10 cellular contexts compared by ENCODE assay signal in genomic region chr12:96033549-96034389, GRCh38. TPM values are rescaled to one million over a fixed set of nuclear protein-coding genes. Genes with fewer than 3 reads are reported as not detected.
DNase-seq lines count a peak whose midpoint lies in the region; ATAC-seq and TF ChIP-seq lines count a peak whose summit lies in the region.
"Had no signal": no experiment of that assay in that cellular context is flagged by ENCODE, and none has a peak within 500 bp of the region (broad histone marks: within the 10 kb centered on the region; RNA-seq: fewer than 3 reads in every experiment).

No MANE protein-coding gene starts in this region.

- H3K27ac ChIP-seq in CD4-positive, CD25-positive, alpha-beta regulatory T cell (ENCODE audit: insufficient read depth, low read length, poor library complexity, severe bottlenecking): no peak overlapping the region
- no peak overlapping the region for H3K27ac ChIP-seq in endodermal cell (ENCODE audit: low read depth, low read length)

- H3K27ac Mint-ChIP-seq in CD4-positive, CD25-positive, alpha-beta regulatory T cell: no peak overlapping the region
- no peak overlapping the region for H3K27ac Mint-ChIP-seq in endodermal cell
- H3K27ac Mint-ChIP-seq: activated CD4-positive, alpha-beta T cell treated with anti-CD3 and anti-CD28 coated beads, Interleukin-2, amount 10 ng/mL, durations not matched to agents 24 days and 14 days had no signal

- no peak for DNase-seq in CD4-positive, CD25-positive, alpha-beta regulatory T cell
- DNase-seq in NT2/D1 (ENCODE audit: low read depth, low spot score) (no peak), endodermal cell (no peak), HCEC 1CT (no peak), HuH-7 (ENCODE audit: low spot score) (no peak), amniotic stem cell (lab: John Stamatoyannopoulos, UW) (no peak)
- DNase-seq in effector CD4-positive, alpha-beta T cell: no peak

- no peak overlapping the region for H3K4me3 Mint-ChIP-seq in CD4-positive, CD25-positive, alpha-beta regulatory T cell
- no peak overlapping the region for H3K4me3 Mint-ChIP-seq in endodermal cell
- H3K4me3 Mint-ChIP-seq: activated CD4-positive, alpha-beta T cell treated with anti-CD3 and anti-CD28 coated beads, Interleukin-2, amount 10 ng/mL, durations not matched to agents 24 days and 14 days had no signal

- peak overlapping the region; percentile 99 for H3K4me3 ChIP-seq in CD4-positive, CD25-positive, alpha-beta regulatory T cell (ENCODE audit: low read depth, low read length)
- H3K4me3 ChIP-seq in NT2/D1 (ENCODE audit: insufficient read length, low read depth): peak overlapping the region; percentile 99
- H3K4me3 ChIP-seq in endodermal cell (ENCODE audit: low read length): peak overlapping the region; percentile 97
- H3K4me3 ChIP-seq in neuron (ENCODE audit: low read length): peak overlapping the region; percentile 92

- peak overlapping the region; percentile 78 for H2AFZ ChIP-seq in neuron (ENCODE audit: low read depth, low read length)

- peaks cover 15% of the 10 kb centered on the region for H3K36me3 Mint-ChIP-seq in CD4-positive, CD25-positive, alpha-beta regulatory T cell
- no peaks in the 10 kb centered on the region for H3K36me3 Mint-ChIP-seq in endodermal cell (ENCODE audit: low read depth)

- no peaks in the 10 kb centered on the region for H3K27me3 ChIP-seq in CD4-positive, CD25-positive, alpha-beta regulatory T cell (ENCODE audit: control insufficient read depth, insufficient read depth, low read length)
- H3K27me3 ChIP-seq in NT2/D1 (ENCODE audit: insufficient read depth, insufficient read length) (no peaks in the 10 kb centered on the region), endodermal cell (ENCODE audit: control insufficient read depth, insufficient read depth, low read length, poor library complexity, severe bottlenecking) (no peaks in the 10 kb centered on the region), neuron (ENCODE audit: insufficient read depth, low read length) (no peaks in the 10 kb centered on the region)

- peaks cover 30% of the 10 kb centered on the region for H3K4me1 ChIP-seq in CD4-positive, CD25-positive, alpha-beta regulatory T cell (ENCODE audit: control insufficient read depth, insufficient read depth, low read length, poor library complexity, severe bottlenecking)
- H3K4me1 ChIP-seq in NT2/D1 (ENCODE audit: insufficient read depth, insufficient read length) (no peaks in the 10 kb centered on the region), endodermal cell (ENCODE audit: control insufficient read depth, insufficient read depth, low read length) (no peaks in the 10 kb centered on the region), neuron (ENCODE audit: insufficient read depth, low read length) (peaks cover 3% of the 10 kb centered on the region)

- WGBS in endodermal cell (ENCODE audit: insufficient coverage in 1 of 2, insufficient read length in 1 of 2), 2 experiments: 81 to 93% methylated on average over 2 to 6 of the region's 7 CpGs

- no peaks in the 10 kb centered on the region for H3K9me3 Mint-ChIP-seq in CD4-positive, CD25-positive, alpha-beta regulatory T cell
- no peaks in the 10 kb centered on the region for H3K9me3 Mint-ChIP-seq in endodermal cell
- H3K9me3 Mint-ChIP-seq: activated CD4-positive, alpha-beta T cell treated with anti-CD3 and anti-CD28 coated beads, Interleukin-2, amount 10 ng/mL, durations not matched to agents 24 days and 14 days had no signal

- ATAC-seq in CD4-positive, CD25-positive, alpha-beta regulatory T cell (ENCODE audit: low read depth in 2 of 2): no peak

- no peaks in the 10 kb centered on the region for H3K27me3 Mint-ChIP-seq in CD4-positive, CD25-positive, alpha-beta regulatory T cell
- H3K27me3 Mint-ChIP-seq in endodermal cell (ENCODE audit: insufficient read depth): no peaks in the 10 kb centered on the region
- H3K27me3 Mint-ChIP-seq: activated CD4-positive, alpha-beta T cell treated with anti-CD3 and anti-CD28 coated beads, Interleukin-2, amount 10 ng/mL, durations not matched to agents 24 days and 14 days had no signal

- H3K9me3 ChIP-seq in CD4-positive, CD25-positive, alpha-beta regulatory T cell (ENCODE audit: control insufficient read depth in 2 of 2, low read length in 2 of 2): no peaks in the 10 kb centered on the region
- no peaks in the 10 kb centered on the region for H3K9me3 ChIP-seq in NT2/D1 (ENCODE audit: insufficient read depth, low read length)
- H3K9me3 ChIP-seq in endodermal cell (ENCODE audit: control insufficient read depth, low read length): no peaks in the 10 kb centered on the region
- no peaks in the 10 kb centered on the region for H3K9me3 ChIP-seq in neuron (ENCODE audit: low read length)

- H3K9ac ChIP-seq in NT2/D1 (ENCODE audit: insufficient read length, low read depth): peak overlapping the region; percentile 97
- no peak overlapping the region for H3K9ac ChIP-seq in endodermal cell (ENCODE audit: extremely low read depth, low read length, poor library complexity, severe bottlenecking)

- peaks cover 15 to 29% (median 16%) of the 10 kb centered on the region in 4 donors for H3K4me1 Mint-ChIP-seq in CD4-positive, CD25-positive, alpha-beta regulatory T cell
- H3K4me1 Mint-ChIP-seq in endodermal cell: peaks cover 8% of the 10 kb centered on the region

- H3K36me3 ChIP-seq in CD4-positive, CD25-positive, alpha-beta regulatory T cell (ENCODE audit: control insufficient read depth, insufficient read depth, low read length): no peaks in the 10 kb centered on the region
- H3K36me3 ChIP-seq in NT2/D1 (ENCODE audit: insufficient read depth, insufficient read length, low read length) (peaks cover 3% of the 10 kb centered on the region), endodermal cell (ENCODE audit: control insufficient read depth, insufficient read depth, low read length) (no peaks in the 10 kb centered on the region), neuron (ENCODE audit: insufficient read depth, low read length) (no peaks in the 10 kb centered on the region)

- no peak for TF ChIP-seq CTCF in endodermal cell (conservative IDR thresholded peaks at IDR 0.05)

RNA-seq across cellular contexts. Expression of gene LTA4H, which starts 1.6 kb away (rescaled TPM):
- total RNA-seq in CD4-positive, CD25-positive, alpha-beta regulatory T cell: 38.1 TPM
- polyA plus RNA-seq in CD4-positive, CD25-positive, alpha-beta regulatory T cell: 10 to 100 TPM; 63.0 to 79.1 (median 71.3) TPM
- 100 to 1,000 TPM; 112 to 141 TPM for total RNA-seq in endodermal cell
- 132 TPM for polyA plus RNA-seq in endodermal cell (2013, experiment 1 of 2)
- polyA plus RNA-seq in endodermal cell (2013, experiment 2 of 2): 110 TPM

RNA-seq across cellular contexts. Expression of gene HAL, which starts 37.6 kb away (rescaled TPM):
- total RNA-seq in CD4-positive, CD25-positive, alpha-beta regulatory T cell: 0.57 TPM
- polyA plus RNA-seq in CD4-positive, CD25-positive, alpha-beta regulatory T cell: not detected
- total RNA-seq in endodermal cell: under 1 TPM; 0.31 to 0.49 TPM
- not detected for polyA plus RNA-seq in endodermal cell (2013, experiment 1 of 2)
- 0.33 TPM for polyA plus RNA-seq in endodermal cell (2013, experiment 2 of 2)
- total RNA-seq: myocyte had no signal
